ENCODE assay signal across 9 cellular contexts in genomic region chr4:109301691-109302365, GRCh38. TPM values are rescaled to one million over a fixed set of nuclear protein-coding genes. Genes with fewer than 3 reads are reported as not detected.
DNase-seq lines count a peak whose midpoint lies in the region; ATAC-seq and TF ChIP-seq lines count a peak whose summit lies in the region.
"Had no signal": no experiment of that assay in that cellular context is flagged by ENCODE, and none has a peak within 500 bp of the region (broad histone marks: within the 10 kb centered on the region; RNA-seq: fewer than 3 reads in every experiment).

No MANE protein-coding gene starts in this region.

- CTCF ChIA-PET in naive thymus-derived CD4-positive, alpha-beta T cell (lab: Charles Lee), result no interaction called here

- H3K4me1 Mint-ChIP-seq in naive thymus-derived CD4-positive, alpha-beta T cell, result peaks cover 11 to 25% (median 19%) of the 10 kb centered on the region in 7 donors

- POLR2A ChIA-PET in naive thymus-derived CD4-positive, alpha-beta T cell (lab: Charles Lee), result no interaction called here

- H3K4me3 Mint-ChIP-seq in naive thymus-derived CD4-positive, alpha-beta T cell, result peak overlapping the region; percentile 76 to 92 (median 84)

- H3K27ac Mint-ChIP-seq in naive thymus-derived CD4-positive, alpha-beta T cell, result peak overlapping the region in 1 of 9 donors; percentile 21

- no peak for DNase-seq in AG09309 (ENCODE audit: low read depth)
- DNase-seq in MG63, result no peak
- DNase-seq in naive thymus-derived CD4-positive, alpha-beta T cell, result peak in 1 of 9 donors; percentile 6
- no peak for DNase-seq in NCI-H1436 treated with DMSO at 0.1 percent for 48 hours (lab: John Stamatoyannopoulos, UW)

- TF ChIP-seq CTCF in AG09309 (IDR thresholded peaks at IDR 0.05; ENCODE audit: control insufficient read depth, insufficient read depth, low read depth, low read length, missing control alignments), result no peak

- peaks cover 0 to 4% (median 0%) of the 10 kb centered on the region in 11 donors for H3K9me3 Mint-ChIP-seq in naive thymus-derived CD4-positive, alpha-beta T cell

- intact Hi-C loops in naive thymus-derived CD4-positive, alpha-beta T cell (cut with micrococcal nuclease), result loop anchor here in 1 of 2 donors (2.0 to 10.0 kb wide), 5 partner anchors 55 to 1581 kb away; partner anchors contain the start of genes GAR1 and PAPSS1

- H3K4me3 ChIP-seq in AG09309 (ENCODE audit: control insufficient read depth, low read depth, low read length) (peak overlapping the region; percentile 32), MG63 (peak overlapping the region; percentile 25), endocrine pancreas (ENCODE audit: control insufficient read depth, insufficient read depth, low read length) (no peak overlapping the region)
- H3K4me3 ChIP-seq in naive thymus-derived CD4-positive, alpha-beta T cell (ENCODE audit: low read length), result peak overlapping the region; percentile 73

- H3K9me3 ChIP-seq in MG63 (no peaks in the 10 kb centered on the region), endocrine pancreas (ENCODE audit: control insufficient read depth, low read length) (no peaks in the 10 kb centered on the region)
- no peaks in the 10 kb centered on the region for H3K9me3 ChIP-seq in naive thymus-derived CD4-positive, alpha-beta T cell (ENCODE audit: control insufficient read depth in 2 of 3, low read length in 3 of 3)
- H3K9me3 ChIP-seq: neutrophil had no signal

- H3K27me3 ChIP-seq in MG63 (peaks cover 21% of the 10 kb centered on the region), endocrine pancreas (ENCODE audit: control insufficient read depth, insufficient read depth, low read length) (peaks cover 9% of the 10 kb centered on the region)
- peaks cover 10 to 16% of the 10 kb centered on the region in 2 donors for H3K27me3 ChIP-seq in naive thymus-derived CD4-positive, alpha-beta T cell (ENCODE audit: control insufficient read depth in 2 of 2, insufficient read depth in 2 of 2, low read length in 2 of 2)

- H3K36me3 ChIP-seq in MG63, result no peaks in the 10 kb centered on the region
- no peaks in the 10 kb centered on the region for H3K36me3 ChIP-seq in endocrine pancreas (ENCODE audit: control insufficient read depth, insufficient read depth, low read length)
- no peaks in the 10 kb centered on the region for H3K36me3 ChIP-seq in naive thymus-derived CD4-positive, alpha-beta T cell (ENCODE audit: control insufficient read depth in 2 of 3, insufficient read depth in 3 of 3, low read length in 3 of 3)
- H3K36me3 ChIP-seq: neutrophil had no signal

- ATAC-seq in naive thymus-derived CD4-positive, alpha-beta T cell, result no peak
- ATAC-seq in HG03565 (IDR thresholded peaks at IDR 0.05; ENCODE audit: unreplicated experiment) (no peak), HG02623 (IDR thresholded peaks at IDR 0.05; ENCODE audit: unreplicated experiment) (no peak), HG03175 (IDR thresholded peaks at IDR 0.05; ENCODE audit: unreplicated experiment) (no peak)

- no peak overlapping the region for H3K27ac ChIP-seq in naive thymus-derived CD4-positive, alpha-beta T cell (ENCODE audit: low read depth, low read length)
- H3K27ac ChIP-seq: neutrophil had no signal

- no peaks in the 10 kb centered on the region for H3K4me1 ChIP-seq in endocrine pancreas (ENCODE audit: control insufficient read depth, insufficient read depth, low read length)
- peaks cover 8 to 9% of the 10 kb centered on the region in 2 donors for H3K4me1 ChIP-seq in naive thymus-derived CD4-positive, alpha-beta T cell (ENCODE audit: control insufficient read depth in 2 of 2, insufficient read depth in 2 of 2, low read length in 2 of 2)

- peak overlapping the region; percentile 49 for H3K9ac ChIP-seq in endocrine pancreas (ENCODE audit: control insufficient read depth, insufficient read depth, low read length)

- no peaks in the 10 kb centered on the region for H3K36me3 Mint-ChIP-seq in naive thymus-derived CD4-positive, alpha-beta T cell

- H3K27me3 Mint-ChIP-seq in naive thymus-derived CD4-positive, alpha-beta T cell, result peaks cover 44 to 77% (median 61%) of the 10 kb centered on the region in 5 donors

RNA-seq across cellular contexts. Expression of gene COL25A1, which starts 0.6 kb away (rescaled TPM):
- total RNA-seq in MG63 (2014; rRNA removed; shearing (Covaris generic); ENCODE audit: low replicate concordance), result not detected in 2 replicates
- total RNA-seq in naive thymus-derived CD4-positive, alpha-beta T cell, result under 1 TPM in 4 of 5 experiments, not detected in 1; 0.22 to 0.59 (median 0.49) TPM
- polyA plus RNA-seq in naive thymus-derived CD4-positive, alpha-beta T cell, result under 1 TPM in 1 of 2 donors, not detected in 1; 0.04 TPM
